Comparison of ENCODE assay signal across 10 cellular contexts in the genomic region with DNA sequence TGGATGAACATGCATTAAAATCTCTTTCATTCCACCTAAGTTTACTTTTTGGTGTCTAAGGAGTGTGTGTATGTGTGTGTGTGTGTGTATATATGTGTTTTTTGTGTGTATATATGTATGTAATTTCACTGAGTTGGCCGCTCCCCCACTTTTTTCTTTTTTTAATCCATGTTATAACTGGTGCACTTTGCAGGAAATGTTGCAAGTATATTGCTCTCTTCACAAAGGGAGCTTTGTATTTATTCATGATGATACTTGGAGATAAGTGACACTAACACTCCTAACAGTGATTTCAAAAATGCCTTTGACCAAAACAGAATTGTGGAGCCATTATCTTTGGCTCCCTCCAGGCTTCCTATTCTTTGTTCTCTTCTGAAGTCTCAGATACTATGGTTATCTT.
DNase-seq lines count a peak whose midpoint lies in the region; ATAC-seq, FAIRE-seq and TF ChIP-seq lines count a peak whose summit lies in the region.
"Had no signal": no experiment of that assay in that cellular context is flagged by ENCODE, and none has a peak within 500 bp of the region (broad histone marks: within the 10 kb centered on the region; RNA-seq: fewer than 3 reads in every experiment).

No MANE protein-coding gene starts in this region.

- intact Hi-C loops in PC-9 (cut with micrococcal nuclease; ENCODE audit: unreplicated experiment), result no loop called here

- no peak overlapping the region for H2AFZ ChIP-seq in PC-9

- no peaks in the 10 kb centered on the region for H3K9me3 Mint-ChIP-seq in endothelial cell (ENCODE audit: unreplicated experiment)
- no peaks in the 10 kb centered on the region for H3K9me3 Mint-ChIP-seq in stimulated activated naive CD8-positive, alpha-beta T cell treated with anti-CD3 and anti-CD28 coated beads, Interleukin-15, amount 100 ng/mL, for 72 hours
- H3K9me3 Mint-ChIP-seq: nephron had no signal

- H3K9me3 ChIP-seq in PC-9 (ENCODE audit: insufficient read depth, low read depth), result no peaks in the 10 kb centered on the region
- no peaks in the 10 kb centered on the region for H3K9me3 ChIP-seq in neutrophil

- H3F3A ChIP-seq in PC-9 (ENCODE audit: insufficient read depth, low read depth), result peaks cover 98% of the 10 kb centered on the region

- DNase-seq in COLO829 (ENCODE audit: low spot score) (peak; percentile 83), PC-9 (no peak), endothelial cell (ENCODE audit: low spot score) (no peak), DMS53 (lab: John Stamatoyannopoulos, UW) (no peak), urothelium cell line (ENCODE audit: low spot score) (no peak), iPS-NIHi7 (ENCODE audit: extremely low spot score) (no peak)
- DNase-seq in stimulated activated naive CD8-positive, alpha-beta T cell treated with anti-CD3 and anti-CD28 coated beads, Interleukin-15, amount 100 ng/mL, for 72 hours, result no peak
- DNase-seq: NCI-H1417 had no signal

- H3K4me2 ChIP-seq in PC-9, result peak overlapping the region; percentile 39

- peak overlapping the region; percentile 86 for H3K27ac ChIP-seq in PC-9
- H3K27ac ChIP-seq in neutrophil, result peak overlapping the region; percentile 95

- H3K4me1 Mint-ChIP-seq in endothelial cell (ENCODE audit: unreplicated experiment), result peaks cover 71% of the 10 kb centered on the region
- peaks cover 62% of the 10 kb centered on the region for H3K4me1 Mint-ChIP-seq in stimulated activated naive CD8-positive, alpha-beta T cell treated with anti-CD3 and anti-CD28 coated beads, Interleukin-15, amount 100 ng/mL, for 72 hours

- ATAC-seq in stimulated activated naive CD8-positive, alpha-beta T cell treated with anti-CD3 and anti-CD28 coated beads, Interleukin-15, amount 100 ng/mL, for 72 hours, result no peak

- peaks cover 99% of the 10 kb centered on the region for H3K4me1 ChIP-seq in PC-9 (replicated peaks; ENCODE audit: insufficient read depth)
- peaks cover 100% of the 10 kb centered on the region in 2 experiments for H3K4me1 ChIP-seq in neutrophil (ENCODE audit: control insufficient read depth in 1 of 2, insufficient read depth in 1 of 2, low read depth in 1 of 2, low read length in 1 of 2)

- CTCF ChIA-PET in PC-9 (lab: Charles Lee), result no interaction called here

- H4K20me1 ChIP-seq in PC-9 (ENCODE audit: insufficient read depth), result no peaks in the 10 kb centered on the region; the same call in 1 of the 2 replicates

- H3K27ac Mint-ChIP-seq in endothelial cell (ENCODE audit: unreplicated experiment), result peak overlapping the region; percentile 93
- no peak overlapping the region for H3K27ac Mint-ChIP-seq in stimulated activated naive CD8-positive, alpha-beta T cell treated with anti-CD3 and anti-CD28 coated beads, Interleukin-15, amount 100 ng/mL, for 72 hours

- H3K27me3 ChIP-seq in PC-9 (ENCODE audit: insufficient read depth, low read depth), result no peaks in the 10 kb centered on the region
- H3K27me3 ChIP-seq in neutrophil, result no peaks in the 10 kb centered on the region

- H3K36me3 Mint-ChIP-seq in endothelial cell (ENCODE audit: low read depth, unreplicated experiment), result peaks cover 19% of the 10 kb centered on the region

- POLR2A ChIA-PET in PC-9 (lab: Charles Lee; ENCODE audit: unreplicated experiment), result no interaction called here

- no peak for FAIRE-seq in urothelium cell line (lab: Jason Lieb, UNC)

- H3K9me2 ChIP-seq in PC-9 (ENCODE audit: insufficient read depth), result no peaks in the 10 kb centered on the region

- H3K4me3 Mint-ChIP-seq in endothelial cell (ENCODE audit: unreplicated experiment), result no peak overlapping the region
- no peak overlapping the region for H3K4me3 Mint-ChIP-seq in stimulated activated naive CD8-positive, alpha-beta T cell treated with anti-CD3 and anti-CD28 coated beads, Interleukin-15, amount 100 ng/mL, for 72 hours
- H3K4me3 Mint-ChIP-seq: nephron had no signal

- peaks cover 1% of the 10 kb centered on the region for H3K27me3 Mint-ChIP-seq in endothelial cell (ENCODE audit: unreplicated experiment)
- no peaks in the 10 kb centered on the region for H3K27me3 Mint-ChIP-seq in stimulated activated naive CD8-positive, alpha-beta T cell treated with anti-CD3 and anti-CD28 coated beads, Interleukin-15, amount 100 ng/mL, for 72 hours

- TF ChIP-seq CTCF in PC-9 (conservative IDR thresholded peaks at IDR 0.05) (no peak), endothelial cell (IDR thresholded peaks at IDR 0.05; ENCODE audit: unreplicated experiment) (no peak), neutrophil (IDR thresholded peaks at IDR 0.05) (no peak)

- no TSS peak for BruUV-seq in PC-9 (replicated peaks; lab: Mats Ljungman, UMichigan)

- no peak overlapping the region for H3K4me3 ChIP-seq in PC-9
- H3K4me3 ChIP-seq in neutrophil (ENCODE audit: low read depth in 1 of 2, low read length in 1 of 2), result peak overlapping the region in 1 of 2 experiments; percentile 20

- H3K36me3 ChIP-seq in PC-9 (ENCODE audit: low read depth), result peaks cover 70% of the 10 kb centered on the region
- no peaks in the 10 kb centered on the region for H3K36me3 ChIP-seq in neutrophil

- H3K79me2 ChIP-seq in PC-9 (ENCODE audit: low read depth), result peaks cover 100% of the 10 kb centered on the region
